In the genomic region with DNA sequence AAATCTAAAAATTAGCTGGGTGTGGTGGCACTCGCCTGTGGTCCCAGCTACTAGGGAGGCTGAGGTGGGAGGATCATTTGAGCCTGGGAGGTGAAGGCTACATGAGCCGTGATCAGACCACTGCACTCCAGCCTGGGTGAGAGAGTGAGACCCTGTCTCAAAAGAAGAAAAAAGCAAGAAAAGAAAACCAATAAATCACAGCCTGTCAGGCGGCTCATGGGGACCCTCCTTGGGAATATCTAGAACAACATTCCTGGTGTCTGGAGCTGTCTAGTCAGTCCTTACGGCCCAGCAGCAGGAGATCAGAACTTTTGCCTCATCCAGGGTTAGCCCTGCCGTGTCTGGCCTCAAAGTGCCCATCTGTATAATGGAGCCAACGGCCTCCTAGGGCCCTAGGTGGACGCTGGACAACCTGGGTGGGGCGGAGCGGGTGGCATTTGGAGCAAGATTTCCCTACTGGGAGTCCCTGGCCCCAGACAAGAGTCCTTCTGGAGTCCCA, we compare ENCODE assay signal across 11 cellular contexts. TPM values are rescaled to one million over a fixed set of nuclear protein-coding genes. Genes with fewer than 3 reads are reported as not detected.
DNase-seq lines count a peak whose midpoint lies in the region; ATAC-seq and TF ChIP-seq lines count a peak whose summit lies in the region.
"Had no signal": no experiment of that assay in that cellular context is flagged by ENCODE, and none has a peak within 500 bp of the region (broad histone marks: within the 10 kb centered on the region; RNA-seq: fewer than 3 reads in every experiment).

No MANE protein-coding gene starts in this region.

- CTCF ChIA-PET in SK-N-SH (lab: Yijun Ruan, JAX): interaction anchor here (0.7 to 1.2 kb wide), 5 partner anchors 10 to 150 kb away, joined by 3 to 5 read pairs (median 3); no protein-coding TSS in a partner anchor

- peak overlapping the region; percentile 65 for H3K4me3 Mint-ChIP-seq in activated naive CD8-positive, alpha-beta T cell

- H3K79me2 ChIP-seq in SK-N-SH (ENCODE audit: insufficient read depth): no peaks in the 10 kb centered on the region

- H3K36me3 ChIP-seq in SK-N-SH (replicated peaks in 1 of 2; ENCODE audit: control insufficient read depth in 1 of 2, insufficient read depth in 2 of 2, low read length in 1 of 2) (no peaks in the 10 kb centered on the region), right lobe of liver (no peaks in the 10 kb centered on the region), stomach smooth muscle (ENCODE audit: control insufficient read depth in 2 of 2, insufficient read depth in 2 of 2, low read length in 2 of 2) (no peaks in the 10 kb centered on the region)
- H3K36me3 ChIP-seq: SJCRH30 had no signal

- no peak for TF ChIP-seq EP300 in SK-N-SH (IDR thresholded peaks at IDR 0.05; ENCODE audit: borderline replicate concordance in 1 of 2, low read depth in 1 of 2, low read length in 1 of 2)

- TF ChIP-seq POLR2A in right lobe of liver (IDR thresholded peaks at IDR 0.05): no peak

- TF ChIP-seq RAD21 in SK-N-SH (IDR thresholded peaks at IDR 0.05; ENCODE audit: low read length): no peak

- no peak overlapping the region for H2AFZ ChIP-seq in SK-N-SH (ENCODE audit: low read depth)

- H3K36me3 Mint-ChIP-seq in activated naive CD8-positive, alpha-beta T cell: no peaks in the 10 kb centered on the region

- DNase-seq in SK-N-SH (no peak), right lobe of liver (no peak), NCI-H2171 treated with DMSO at 0.1 percent for 48 hours (lab: John Stamatoyannopoulos, UW) (no peak)
- DNase-seq: SJCRH30; stimulated activated CD4-positive, alpha-beta T cell treated with anti-CD3 and anti-CD28 coated beads, Interleukin-1b, Interleukin-23, amount 100 ng/mL, for 48 hours had no signal

- H4K20me1 ChIP-seq in SK-N-SH (ENCODE audit: insufficient read depth): no peaks in the 10 kb centered on the region

- no peak overlapping the region for H3K9ac ChIP-seq in SK-N-SH
- H3K9ac ChIP-seq in stomach smooth muscle (ENCODE audit: low read length in 2 of 2): peak overlapping the region; percentile 64 to 73
- H3K9ac ChIP-seq: KMS-11 had no signal

- H3K27ac Mint-ChIP-seq in activated naive CD8-positive, alpha-beta T cell: peak overlapping the region; percentile 58

- intact Hi-C loops in right lobe of liver (cut with DNase I): no loop called here

- H3K27ac ChIP-seq in SK-N-SH (ENCODE audit: low read depth in 2 of 2, low read length in 1 of 2): no peak overlapping the region
- peak overlapping the region; percentile 98 to 99 (median 99) for H3K27ac ChIP-seq in right lobe of liver
- H3K27ac ChIP-seq in stomach smooth muscle (ENCODE audit: low read length): peak overlapping the region; percentile 97
- H3K27ac ChIP-seq: KMS-11, SJCRH30 had no signal

- no peaks in the 10 kb centered on the region for H3K9me3 Mint-ChIP-seq in activated naive CD8-positive, alpha-beta T cell (ENCODE audit: low read depth)

- WGBS in SK-N-SH (ENCODE audit: low lambda C conversion rate): 96% methylated on average over 9 of the region's 9 CpGs
- 96% methylated on average over 3 of the region's 9 CpGs for WGBS in right lobe of liver (ENCODE audit: insufficient coverage, low coverage, low lambda C conversion rate, missing lambda C conversion rate)

- peak overlapping the region; percentile 95; the same call in 1 of the 2 replicates for H3K4me2 ChIP-seq in SK-N-SH

- no peaks in the 10 kb centered on the region for H3K27me3 ChIP-seq in SK-N-SH (ENCODE audit: insufficient read depth)
- no peaks in the 10 kb centered on the region for H3K27me3 ChIP-seq in right lobe of liver
- H3K27me3 ChIP-seq in stomach smooth muscle (ENCODE audit: control insufficient read depth in 1 of 2, insufficient read depth in 2 of 2, low read length in 2 of 2): no peaks in the 10 kb centered on the region

- H3K9me3 ChIP-seq in SK-N-SH (no peaks in the 10 kb centered on the region), right lobe of liver (no peaks in the 10 kb centered on the region), stomach smooth muscle (ENCODE audit: control insufficient read depth in 2 of 2, low read length in 2 of 2) (no peaks in the 10 kb centered on the region)
- H3K9me3 ChIP-seq: SJCRH30 had no signal

- peaks cover 34% of the 10 kb centered on the region for H3K4me1 Mint-ChIP-seq in activated naive CD8-positive, alpha-beta T cell (ENCODE audit: low read depth)

- H3K4me1 ChIP-seq in SK-N-SH (ENCODE audit: control insufficient read depth in 1 of 2, insufficient read depth in 2 of 2, low read depth in 1 of 2, low read length in 1 of 2) (peaks cover 6 to 19% of the 10 kb centered on the region in 2 experiments; a peak in 3 of 4 replicates), right lobe of liver (peaks cover 0 to 37% (median 17%) of the 10 kb centered on the region in 4 donors), stomach smooth muscle (ENCODE audit: control insufficient read depth, insufficient read depth, low read length) (peaks cover 38% of the 10 kb centered on the region)

- H3K27me3 Mint-ChIP-seq in activated naive CD8-positive, alpha-beta T cell: no peaks in the 10 kb centered on the region

- H3F3A ChIP-seq in SK-N-SH (replicated peaks; ENCODE audit: insufficient read depth): peaks cover 35% of the 10 kb centered on the region

- POLR2A ChIA-PET in SK-N-SH (lab: Yijun Ruan, JAX): no interaction called here

- TF ChIP-seq CTCF in SK-N-SH (IDR thresholded peaks at IDR 0.05) (no peak), right lobe of liver (IDR thresholded peaks at IDR 0.05) (no peak)

- H3K4me3 ChIP-seq in SK-N-SH (ENCODE audit: low read depth in 2 of 2, low read length in 1 of 2) (no peak overlapping the region), right lobe of liver (no peak overlapping the region), stomach smooth muscle (ENCODE audit: low read length in 2 of 2) (peak overlapping the region; percentile 21 to 62)
- H3K4me3 ChIP-seq: SJCRH30 had no signal

- H3K9me2 ChIP-seq in SK-N-SH: no peaks in the 10 kb centered on the region

- no peak for ATAC-seq in SK-N-SH treated with all-trans-retinoic acid at 6 μM for 48 hours
- ATAC-seq in right lobe of liver: no peak
- ATAC-seq in HG03457 (IDR thresholded peaks at IDR 0.05; ENCODE audit: unreplicated experiment): no peak
- ATAC-seq in GM21576 (IDR thresholded peaks at IDR 0.05; ENCODE audit: unreplicated experiment): no peak

TF ChIP-seq in SK-N-SH, 30 proteins besides CTCF, POLR2A, EP300 and RAD21:
- no peak for TF ChIP-seq POLR2AphosphoS5 (IDR thresholded peaks at IDR 0.05; ENCODE audit: low read depth, low read length)
TF ChIP-seq in SK-N-SH: peak in this region for 0.

TF ChIP-seq in SK-N-SH treated with all-trans-retinoic acid at 6 μM for 48 hours, 23 proteins besides CTCF, POLR2A, EP300 and RAD21:
- TF ChIP-seq, protein P1, sequence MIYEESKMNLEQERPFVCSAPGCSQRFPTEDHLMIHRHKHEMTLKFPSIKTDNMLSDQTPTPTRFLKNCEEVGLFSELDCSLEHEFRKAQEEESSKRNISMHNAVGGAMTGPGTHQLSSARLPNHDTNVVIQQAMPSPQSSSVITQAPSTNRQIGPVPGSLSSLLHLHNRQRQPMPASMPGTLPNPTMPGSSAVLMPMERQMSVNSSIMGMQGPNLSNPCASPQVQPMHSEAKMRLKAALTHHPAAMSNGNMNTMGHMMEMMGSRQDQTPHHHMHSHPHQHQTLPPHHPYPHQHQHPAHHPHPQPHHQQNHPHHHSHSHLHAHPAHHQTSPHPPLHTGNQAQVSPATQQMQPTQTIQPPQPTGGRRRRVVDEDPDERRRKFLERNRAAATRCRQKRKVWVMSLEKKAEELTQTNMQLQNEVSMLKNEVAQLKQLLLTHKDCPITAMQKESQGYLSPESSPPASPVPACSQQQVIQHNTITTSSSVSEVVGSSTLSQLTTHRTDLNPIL (CRISPR knock-in tag; IDR thresholded peaks at IDR 0.05; ENCODE audit: low read depth): no peak
- TF ChIP-seq, protein P2, sequence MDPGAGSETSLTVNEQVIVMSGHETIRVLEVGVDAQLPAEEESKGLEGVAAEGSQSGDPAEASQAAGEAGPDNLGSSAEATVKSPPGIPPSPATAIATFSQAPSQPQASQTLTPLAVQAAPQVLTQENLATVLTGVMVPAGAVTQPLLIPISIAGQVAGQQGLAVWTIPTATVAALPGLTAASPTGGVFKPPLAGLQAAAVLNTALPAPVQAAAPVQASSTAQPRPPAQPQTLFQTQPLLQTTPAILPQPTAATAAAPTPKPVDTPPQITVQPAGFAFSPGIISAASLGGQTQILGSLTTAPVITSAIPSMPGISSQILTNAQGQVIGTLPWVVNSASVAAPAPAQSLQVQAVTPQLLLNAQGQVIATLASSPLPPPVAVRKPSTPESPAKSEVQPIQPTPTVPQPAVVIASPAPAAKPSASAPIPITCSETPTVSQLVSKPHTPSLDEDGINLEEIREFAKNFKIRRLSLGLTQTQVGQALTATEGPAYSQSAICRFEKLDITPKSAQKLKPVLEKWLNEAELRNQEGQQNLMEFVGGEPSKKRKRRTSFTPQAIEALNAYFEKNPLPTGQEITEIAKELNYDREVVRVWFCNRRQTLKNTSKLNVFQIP (CRISPR knock-in tag; IDR thresholded peaks at IDR 0.05; ENCODE audit: borderline replicate concordance, low read depth): no peak
- TF ChIP-seq, protein P3, sequence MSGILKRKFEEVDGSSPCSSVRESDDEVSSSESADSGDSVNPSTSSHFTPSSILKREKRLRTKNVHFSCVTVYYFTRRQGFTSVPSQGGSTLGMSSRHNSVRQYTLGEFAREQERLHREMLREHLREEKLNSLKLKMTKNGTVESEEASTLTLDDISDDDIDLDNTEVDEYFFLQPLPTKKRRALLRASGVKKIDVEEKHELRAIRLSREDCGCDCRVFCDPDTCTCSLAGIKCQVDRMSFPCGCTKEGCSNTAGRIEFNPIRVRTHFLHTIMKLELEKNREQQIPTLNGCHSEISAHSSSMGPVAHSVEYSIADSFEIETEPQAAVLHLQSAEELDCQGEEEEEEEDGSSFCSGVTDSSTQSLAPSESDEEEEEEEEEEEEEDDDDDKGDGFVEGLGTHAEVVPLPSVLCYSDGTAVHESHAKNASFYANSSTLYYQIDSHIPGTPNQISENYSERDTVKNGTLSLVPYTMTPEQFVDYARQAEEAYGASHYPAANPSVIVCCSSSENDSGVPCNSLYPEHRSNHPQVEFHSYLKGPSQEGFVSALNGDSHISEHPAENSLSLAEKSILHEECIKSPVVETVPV (CRISPR knock-in tag; IDR thresholded peaks at IDR 0.05): no peak

RNA-seq across cellular contexts. Expression of a gene that starts 23.9 kb away (rescaled TPM):
- polyA plus RNA-seq in SK-N-SH (2012; rRNA removed): 2,583 and 4,707 TPM in 2 replicates
- polyA plus RNA-seq in SK-N-SH (2012; cell fraction: cytosol; rRNA removed): 3,036 and 4,390 TPM in 2 replicates
- 4,302 and 8,336 TPM in 2 replicates for polyA plus RNA-seq in SK-N-SH (2012; cell fraction: nucleus; rRNA removed)
- 1,000 to 10,000 TPM; 1,195 to 2,421 (median 1,468) TPM for total RNA-seq in right lobe of liver

RNA-seq across cellular contexts. Expression of a gene that starts 38.3 kb away (rescaled TPM):
- 222 and 287 TPM in 2 replicates for polyA plus RNA-seq in SK-N-SH (2012; rRNA removed)
- polyA plus RNA-seq in SK-N-SH (2012; cell fraction: cytosol; rRNA removed): 108 and 201 TPM in 2 replicates
- polyA plus RNA-seq in SK-N-SH (2012; cell fraction: nucleus; rRNA removed): 255 and 304 TPM in 2 replicates
- 10 to 100 TPM in 5 of 6 experiments, 1 to 10 TPM in 1; 9.1 to 26.2 (median 11.9) TPM for total RNA-seq in right lobe of liver

RNA-seq across cellular contexts. Expression of a gene that starts 40.7 kb away (rescaled TPM):
- polyA plus RNA-seq in SK-N-SH (2012; rRNA removed): 5.7 and 6.0 TPM in 2 replicates
- 2.1 and 3.7 TPM in 2 replicates for polyA plus RNA-seq in SK-N-SH (2012; cell fraction: cytosol; rRNA removed)
- polyA plus RNA-seq in SK-N-SH (2012; cell fraction: nucleus; rRNA removed): 10.9 and 11.2 TPM in 2 replicates
- total RNA-seq in right lobe of liver: 1 to 10 TPM; 3.5 to 8.5 (median 4.7) TPM

Comparison
In these comparisons a context has a peak if more than half of its experiments do, and no peak if none do; other contexts are left out.
1. H3K27ac ChIP-seq: peak in right lobe of liver (3 of 3) and stomach smooth muscle (single experiment); none in SK-N-SH (0 of 2).
2. H3K4me3 ChIP-seq: peak in stomach smooth muscle (2 of 2); none in SK-N-SH (0 of 2) and right lobe of liver (0 of 3).